12 cellular contexts compared by ENCODE assay signal in genomic region chr10:93999401-93999851, GRCh38. TPM values are rescaled to one million over a fixed set of nuclear protein-coding genes. Genes with fewer than 3 reads are reported as not detected.
A peak's percentile ranks its signal among the peaks of the same experiment; 100 is the strongest.
DNase-seq lines count a peak whose midpoint lies in the region; ATAC-seq, FAIRE-seq and TF ChIP-seq lines count a peak whose summit lies in the region.
"Had no signal": no experiment of that assay in that cellular context is flagged by ENCODE, and none has a peak within 500 bp of the region (broad histone marks: within the 10 kb centered on the region; RNA-seq: fewer than 3 reads in every experiment).

No MANE protein-coding gene starts in this region.

- H3K27me3 ChIP-seq in trophoblast cell (ENCODE audit: insufficient read depth, low read length) (peaks cover 7% of the 10 kb centered on the region), PC-3 (ENCODE audit: low read length) (no peaks in the 10 kb centered on the region)

- H4K8ac ChIP-seq in trophoblast cell (ENCODE audit: low read depth, low read length), result no peak overlapping the region

- H4K91ac ChIP-seq in trophoblast cell (ENCODE audit: low read depth, low read length), result no peak overlapping the region

- TF ChIP-seq CTCF in PC-3 (conservative IDR thresholded peaks at IDR 0.05; ENCODE audit: low read depth, low read length), result no peak
- TF ChIP-seq CTCF in D721Med (IDR thresholded peaks at IDR 0.05; ENCODE audit: insufficient read depth, missing control alignments), result no peak

- no peak overlapping the region for H3K23ac ChIP-seq in trophoblast cell (ENCODE audit: low read length)

- BruUV-seq in PC-3 (replicated peaks; lab: Mats Ljungman, UMichigan), result no TSS peak

- H3K4me3 ChIP-seq in trophoblast cell (ENCODE audit: low read depth, low read length) (no peak overlapping the region), PC-3 (ENCODE audit: low read length) (no peak overlapping the region)

- H2AK5ac ChIP-seq in trophoblast cell (ENCODE audit: low read length), result no peak overlapping the region

- H3K27ac ChIP-seq in adipose tissue (ENCODE audit: low read depth, low read length), result peak overlapping the region; percentile 0
- H3K27ac ChIP-seq in trophoblast cell (ENCODE audit: low read depth, low read length), result no peak overlapping the region
- no peak overlapping the region for H3K27ac ChIP-seq in PC-3 (ENCODE audit: low read length)

- no peak overlapping the region for H2BK12ac ChIP-seq in trophoblast cell (ENCODE audit: low read length)

- H2AFZ ChIP-seq in trophoblast cell (ENCODE audit: insufficient read depth, low read length, poor library complexity) (no peak overlapping the region), PC-3 (ENCODE audit: low read length) (no peak overlapping the region)

- H2BK120ac ChIP-seq in trophoblast cell (ENCODE audit: insufficient read depth, low read length, poor library complexity), result no peak overlapping the region

- peak; percentile 81 for ATAC-seq in left ventricle myocardium superior
- ATAC-seq in PC-3, result no peak

- H3K4me2 ChIP-seq in trophoblast cell (ENCODE audit: low read length) (peak overlapping the region; percentile 31), PC-3 (ENCODE audit: low read length) (no peak overlapping the region)

- no peak overlapping the region for H3K4ac ChIP-seq in trophoblast cell (ENCODE audit: low read depth, low read length)

- no peak overlapping the region for H3K18ac ChIP-seq in trophoblast cell (ENCODE audit: low read length)

- H3K4me1 ChIP-seq in trophoblast cell (ENCODE audit: control insufficient read depth in 1 of 2, insufficient read depth in 2 of 2, low read length in 2 of 2) (peaks cover 2 to 9% of the 10 kb centered on the region in 2 experiments), PC-3 (ENCODE audit: insufficient read depth, low read length) (peaks cover 31% of the 10 kb centered on the region)

- no peaks in the 10 kb centered on the region for H3F3A ChIP-seq in PC-3 (ENCODE audit: low read length, unreplicated experiment)

- no peak overlapping the region for H3K9ac ChIP-seq in trophoblast cell (ENCODE audit: low read length)
- no peak overlapping the region for H3K9ac ChIP-seq in PC-3 (ENCODE audit: low read length)

- no peaks in the 10 kb centered on the region for H4K20me1 ChIP-seq in PC-3 (ENCODE audit: low read length)

- H3K9me3 ChIP-seq in trophoblast cell (ENCODE audit: insufficient read depth, low read depth, low read length), result no peaks in the 10 kb centered on the region
- no peaks in the 10 kb centered on the region for H3K9me3 ChIP-seq in PC-3 (ENCODE audit: low read length)

- H2BK5ac ChIP-seq in trophoblast cell (ENCODE audit: low read depth, low read length, poor library complexity), result no peak overlapping the region

- CTCF ChIA-PET in PC-3 (lab: Charles Lee), result no interaction called here

- POLR2A ChIA-PET in PC-3 (lab: Charles Lee; ENCODE audit: unreplicated experiment), result no interaction called here

- H3K79me2 ChIP-seq in trophoblast cell (ENCODE audit: control insufficient read depth, insufficient read depth, low read length, poor library complexity) (no peaks in the 10 kb centered on the region), PC-3 (ENCODE audit: low read length) (peaks cover 92% of the 10 kb centered on the region)

- H4K12ac ChIP-seq in trophoblast cell (ENCODE audit: low read depth, low read length), result no peak overlapping the region

- intact Hi-C loops in left ventricle myocardium superior (cut with micrococcal nuclease), result no loop called here
- intact Hi-C loops in PC-3 (cut with micrococcal nuclease), result no loop called here

- no peak overlapping the region for H3K14ac ChIP-seq in trophoblast cell (ENCODE audit: low read length)

- 42 to 59% (median 53%) methylated on average over 11 of the region's 11 CpGs for WGBS in adipose tissue, 3 donors
- WGBS in trophoblast cell (ENCODE audit: extremely low coverage, insufficient coverage, insufficient read length), result no CpG with 5 or more reads among the region's 11 CpGs

- H3K9me2 ChIP-seq in PC-3 (replicated peaks; ENCODE audit: low read length), result no peaks in the 10 kb centered on the region

- no peak for FAIRE-seq in D721Med (lab: Jason Lieb, UNC)
- FAIRE-seq: GM18507 had no signal

- H3K79me1 ChIP-seq in trophoblast cell (ENCODE audit: low read length), result no peaks in the 10 kb centered on the region

- DNase-seq in AG20443 (ENCODE audit: low spot score) (peak; percentile 44), left ventricle myocardium superior (peak; percentile 63), trophoblast cell (peak; percentile 62 to 84), PC-3 (no peak), GDM1 (lab: John Stamatoyannopoulos, UW) (no peak), D721Med (ENCODE audit: insufficient read length, low spot score) (no peak), middle frontal gyrus (ENCODE audit: extremely low spot score, low spot score) (no peak)
- DNase-seq: activated effector memory CD4-positive, alpha-beta T cell treated with Interleukin-2 at 50 U/mL for 16 hours; NCI-H2171; T-helper 2 cell had no signal

- H3K36me3 ChIP-seq in trophoblast cell (ENCODE audit: control insufficient read depth in 1 of 2, insufficient read depth in 2 of 2, low read length in 2 of 2), result no peaks in the 10 kb centered on the region
- no peaks in the 10 kb centered on the region for H3K36me3 ChIP-seq in PC-3 (ENCODE audit: low read depth, low read length)

RNA-seq across cellular contexts. Expression of gene PLCE1, which starts 5.7 kb away (rescaled TPM):
- 1 to 10 TPM in 2 of 3 donors, under 1 TPM in 1; 0.93 to 2.4 (median 1.5) TPM for polyA plus RNA-seq in adipose tissue
- 4.6 TPM for total RNA-seq in left ventricle myocardium superior
- polyA plus RNA-seq in trophoblast cell (2013), result 0.43 and 0.47 TPM in 2 replicates
- total RNA-seq in PC-3 (2014; rRNA removed), result 9.2 and 11.4 TPM in 2 replicates

Comparison
In these comparisons a context has a peak if more than half of its experiments do, and no peak if none do; other contexts are left out.
1. DNase-seq: peak in AG20443 (single experiment), left ventricle myocardium superior (single experiment) and trophoblast cell (2 of 2); none in PC-3 (single experiment), GDM1 (single experiment), D721Med (single experiment) and middle frontal gyrus (single experiment).